32 cellular contexts compared by ENCODE assay signal in the genomic region with DNA sequence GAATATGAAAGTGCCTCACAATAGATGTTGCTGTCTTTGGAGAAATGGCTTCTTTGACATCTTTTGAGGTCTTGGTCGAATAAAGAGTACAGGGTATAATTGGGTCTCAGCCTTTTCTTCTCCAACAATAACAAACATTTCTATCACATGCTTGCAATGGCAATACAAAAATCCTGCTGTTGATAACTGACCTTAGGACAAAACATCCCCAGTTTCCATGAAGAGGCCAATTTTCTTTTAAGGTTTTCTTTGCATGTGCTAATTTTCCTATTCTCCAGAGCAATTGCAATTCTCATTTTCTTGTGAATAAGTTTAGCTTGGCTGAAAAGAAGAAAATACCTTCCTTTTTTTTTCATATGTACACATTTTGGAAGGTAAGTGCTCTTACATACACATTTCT.
"Had no signal": no experiment of that assay in that cellular context is flagged by ENCODE, and none has a peak within 500 bp of the region (broad histone marks: within the 10 kb centered on the region; RNA-seq: fewer than 3 reads in every experiment).

No MANE protein-coding gene starts in this region.

- H3K27me3 Mint-ChIP-seq: activated CD8-positive, alpha-beta T cell treated with anti-CD3 and anti-CD28 coated beads for 36 hours; activated naive CD4-positive, alpha-beta T cell treated with anti-CD3 and anti-CD28 coated beads, Interleukin-2, amount 50 U/mL, for 24 hours; activated naive CD8-positive, alpha-beta T cell treated with anti-CD3 and anti-CD28 coated beads for 36 hours; activated naive CD8-positive, alpha-beta T cell treated with anti-CD3 and anti-CD28 coated beads, Interleukin-2, amount 50 U/mL, for 24 hours; brain; T-helper 17 cell had no signal

- H3K36me3 Mint-ChIP-seq: activated naive CD4-positive, alpha-beta T cell treated with anti-CD3 and anti-CD28 coated beads, Interleukin-2, amount 50 U/mL, for 24 hours; activated naive CD8-positive, alpha-beta T cell treated with anti-CD3 and anti-CD28 coated beads for 36 hours had no signal

- H3K27ac Mint-ChIP-seq: activated CD8-positive, alpha-beta T cell treated with anti-CD3 and anti-CD28 coated beads for 36 hours; activated naive CD4-positive, alpha-beta T cell treated with anti-CD3 and anti-CD28 coated beads for 36 hours; activated naive CD4-positive, alpha-beta T cell treated with anti-CD3 and anti-CD28 coated beads, Interleukin-2, amount 50 U/mL, for 24 hours; activated naive CD8-positive, alpha-beta T cell treated with anti-CD3 and anti-CD28 coated beads for 36 hours; activated naive CD8-positive, alpha-beta T cell treated with anti-CD3 and anti-CD28 coated beads, Interleukin-2, amount 50 U/mL, for 24 hours; activated T-helper 2 cell treated with anti-CD3 and anti-CD28 coated beads, Interferon-gamma antibody, Interleukin-2, Interleukin-4, amounts not matched to agents 10 μg/mL and 5 μg/mL and 100 μg/mL, durations not matched to agents 14 hours and 24 hours and 36 hours; T-helper 17 cell; T-helper 2 cell treated with Interferon-gamma antibody and Interleukin-4, amounts not matched to agents 5 μg/mL and 100 μg/mL, for 36 hours had no signal

- H3K27me3 ChIP-seq: adrenal gland, cardiac muscle cell, colonic mucosa, esophagus squamous epithelium had no signal

- DNase-seq: activated CD4-positive, alpha-beta T cell treated with anti-CD3 and anti-CD28 coated beads for 1 hour; activated CD4-positive, alpha-beta T cell treated with anti-CD3 and anti-CD28 coated beads for 4 hours; activated CD4-positive, alpha-beta T cell treated with anti-CD3 and anti-CD28 coated beads, Interleukin-2, amount 50 U/mL, for 1 hour; activated CD4-positive, alpha-beta T cell treated with anti-CD3 and anti-CD28 coated beads, Interleukin-2, amount 50 U/mL, for 48 hours; activated CD4-positive, CD25-positive, alpha-beta regulatory T cell; activated CD8-positive, alpha-beta memory T cell treated with anti-CD3 and anti-CD28 coated beads for 24 hours; activated CD8-positive, alpha-beta T cell treated with anti-CD3 and anti-CD28 coated beads for 36 hours; activated effector memory CD4-positive, alpha-beta T cell treated with anti-CD3 and anti-CD28 coated beads, Interleukin-2, amount 50 U/mL, for 16 hours; activated naive CD4-positive, alpha-beta T cell treated with anti-CD3 and anti-CD28 coated beads for 36 hours; activated naive CD8-positive, alpha-beta T cell treated with anti-CD3 and anti-CD28 coated beads for 36 hours; activated naive CD8-positive, alpha-beta T cell treated with anti-CD3 and anti-CD28 coated beads, Interleukin-2, amount 50 U/mL, for 24 hours; activated T-cell treated with anti-CD3 and anti-CD28 coated beads, Interleukin-2, amount 50 U/mL, for 4 hours; adrenal gland; amygdala; aorta; central memory CD4-positive, alpha-beta T cell; cerebellar nuclear complex; colonic mucosa; effector CD8-positive, alpha-beta T cell; esophagus squamous epithelium; head of caudate nucleus; T-helper 1 cell; T-helper 17 cell; T1000; WERI-Rb-1 had no signal

- ATAC-seq: activated CD8-positive, alpha-beta T cell treated with anti-CD3 and anti-CD28 coated beads for 36 hours; activated naive CD8-positive, alpha-beta T cell treated with anti-CD3 and anti-CD28 coated beads, Interleukin-2, amount 50 U/mL, for 24 hours; activated T-cell treated with anti-CD3 and anti-CD28 coated beads, Interleukin-2, amount 50 U/mL, for 4 hours; T-helper 17 cell had no signal

- H3K27ac ChIP-seq: adrenal gland, breast epithelium, cardiac muscle cell, colonic mucosa, epithelial cell of prostate, esophagus squamous epithelium, WERI-Rb-1 had no signal

- H3K4me1 Mint-ChIP-seq: activated naive CD4-positive, alpha-beta T cell treated with anti-CD3 and anti-CD28 coated beads, Interleukin-2, amount 50 U/mL, for 24 hours; activated naive CD8-positive, alpha-beta T cell treated with anti-CD3 and anti-CD28 coated beads for 36 hours; activated naive CD8-positive, alpha-beta T cell treated with anti-CD3 and anti-CD28 coated beads, Interleukin-2, amount 50 U/mL, for 24 hours; brain; T-helper 17 cell had no signal

- H3K4me3 Mint-ChIP-seq: activated CD8-positive, alpha-beta T cell treated with anti-CD3 and anti-CD28 coated beads for 36 hours; activated naive CD4-positive, alpha-beta T cell treated with anti-CD3 and anti-CD28 coated beads for 36 hours; activated naive CD4-positive, alpha-beta T cell treated with anti-CD3 and anti-CD28 coated beads, Interleukin-2, amount 50 U/mL, for 24 hours; activated naive CD8-positive, alpha-beta T cell treated with anti-CD3 and anti-CD28 coated beads for 36 hours; activated naive CD8-positive, alpha-beta T cell treated with anti-CD3 and anti-CD28 coated beads, Interleukin-2, amount 50 U/mL, for 24 hours; activated T-cell treated with anti-CD3 and anti-CD28 coated beads, Interleukin-2, amount 50 U/mL, for 4 hours; brain; T-helper 17 cell; T-helper 2 cell treated with Interferon-gamma antibody and Interleukin-4, amounts not matched to agents 5 μg/mL and 100 μg/mL, for 36 hours had no signal

- H3K9me3 Mint-ChIP-seq: activated naive CD4-positive, alpha-beta T cell treated with anti-CD3 and anti-CD28 coated beads, Interleukin-2, amount 50 U/mL, for 24 hours had no signal

- H3K4me1 ChIP-seq: adrenal gland, breast epithelium, colonic mucosa, esophagus squamous epithelium had no signal

- H3K4me3 ChIP-seq: adrenal gland, breast epithelium, cardiac muscle cell, colonic mucosa, esophagus squamous epithelium had no signal

- H3K36me3 ChIP-seq: adrenal gland, breast epithelium, cardiac muscle cell, colonic mucosa, esophagus squamous epithelium, WERI-Rb-1 had no signal

- H3K9me3 ChIP-seq: adrenal gland, colonic mucosa, esophagus squamous epithelium had no signal
